17 cellular contexts compared by ENCODE assay signal in the genomic region with DNA sequence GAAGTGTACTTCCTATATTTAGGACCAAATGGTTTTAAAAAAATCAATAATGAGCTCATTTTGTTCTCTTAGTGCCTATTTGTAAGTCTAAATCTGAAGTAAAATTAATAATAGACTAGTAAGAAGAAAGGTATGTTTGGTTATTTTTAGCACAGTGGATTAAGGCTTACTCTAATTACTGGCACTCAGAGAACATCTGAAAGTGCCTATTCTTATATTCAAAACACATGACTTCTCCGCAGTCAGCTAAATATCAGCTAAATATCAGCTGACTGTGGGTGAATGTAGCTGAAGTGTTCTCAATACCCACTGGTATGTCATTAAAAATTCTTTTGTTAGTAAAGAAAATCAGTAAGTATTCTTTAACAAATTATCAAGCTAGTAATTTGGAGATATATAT. TPM values are rescaled to one million over a fixed set of nuclear protein-coding genes. Genes with fewer than 3 reads are reported as not detected.
DNase-seq lines count a peak whose midpoint lies in the region; ATAC-seq, FAIRE-seq and TF ChIP-seq lines count a peak whose summit lies in the region.
"Had no signal": no experiment of that assay in that cellular context is flagged by ENCODE, and none has a peak within 500 bp of the region (broad histone marks: within the 10 kb centered on the region; RNA-seq: fewer than 3 reads in every experiment).

No MANE protein-coding gene starts in this region.

- TF ChIP-seq CTCF in H1 (IDR thresholded peaks at IDR 0.05; ENCODE audit: control extremely low read depth in 1 of 3, insufficient read depth in 1 of 3, low read depth in 1 of 3, low read length in 3 of 3): no peak

- no peaks in the 10 kb centered on the region for H3K27me3 Mint-ChIP-seq in stimulated activated memory B cell treated with anti-CD40 and anti-IgM and Interleukin-4, amounts not matched to agents 10 μg/mL and 1 μg/mL and 100 μg/mL, for 72 hours

- peak; percentile 7 for DNase-seq in NCI-H1048 (lab: John Stamatoyannopoulos, UW)
- no peak for DNase-seq in H1 (ENCODE audit: low read depth in 1 of 2, low spot score in 2 of 2)
- no peak for DNase-seq in GDM1 (lab: John Stamatoyannopoulos, UW)
- no peak for DNase-seq in NCI-H2196 (lab: John Stamatoyannopoulos, UW; ENCODE audit: unreplicated experiment)
- no peak for DNase-seq in left colon
- DNase-seq: activated effector memory CD4-positive, alpha-beta T cell treated with Interleukin-2 at 50 U/mL for 16 hours; kidney; NCI-H2171 treated with DMSO at 0.1 percent for 48 hours; nucleus accumbens; T-helper 2 cell had no signal

- CTCF ChIA-PET in H1 (lab: Charles Lee; ENCODE audit: partially characterized antibody): interaction anchor here (1.0 to 2.8 kb wide), 10 partner anchors 12 to 597 kb away, joined by 3 to 10 read pairs (median 4); no protein-coding TSS in a partner anchor

- no peak overlapping the region for H3K23ac ChIP-seq in H1 (ENCODE audit: insufficient read length)

- intact Hi-C loops in left colon (cut with DNase I, micrococcal nuclease): no loop called here

- 64% methylated on average over 1 of the region's 1 CpG; no CpG with 5 or more reads in 1 of the 2 experiments for WGBS in H1 (ENCODE audit: extremely low coverage in 1 of 2, insufficient coverage in 1 of 2, insufficient read length in 1 of 2, insufficient replicate concordance in 2 of 2, low coverage in 1 of 2, low lambda C conversion rate in 2 of 2, missing lambda C conversion rate in 1 of 2), 2 experiments

- H3K36me3 Mint-ChIP-seq in stimulated activated memory B cell treated with anti-CD40 and anti-IgM and Interleukin-4, amounts not matched to agents 10 μg/mL and 1 μg/mL and 100 μg/mL, for 72 hours: peaks cover 29% of the 10 kb centered on the region

- peaks cover 28% of the 10 kb centered on the region for H3K4me1 Mint-ChIP-seq in stimulated activated memory B cell treated with anti-CD40 and anti-IgM and Interleukin-4, amounts not matched to agents 10 μg/mL and 1 μg/mL and 100 μg/mL, for 72 hours

- H3K4me3 ChIP-seq in H1 (ENCODE audit: extremely low read depth in 1 of 4, insufficient read depth in 2 of 4, low read depth in 3 of 4, low read length in 4 of 4) (peak overlapping the region in 1 of 4 experiments; percentile 99; a peak in 2 of 8 replicates), iPS-18a (ENCODE audit: low read length) (peak overlapping the region; percentile 6)

- TF ChIP-seq POLR2A in H1 (IDR thresholded peaks at IDR 0.05; ENCODE audit: control extremely low read depth in 1 of 2, low read depth in 2 of 2, low read length in 2 of 2): no peak

- H3K9ac ChIP-seq in H1 (replicated peaks in 1 of 4; ENCODE audit: extremely low read depth in 1 of 4, low read depth in 3 of 4, low read length in 3 of 4): no peak overlapping the region
- H3K9ac ChIP-seq in iPS-18a (ENCODE audit: low read length): peak overlapping the region; percentile 21

- no peak for FAIRE-seq in H1 (lab: Jason Lieb, UNC)
- FAIRE-seq: colon, endothelial cell of umbilical vein, GM18507, HepG2, kidney had no signal

- H2BK20ac ChIP-seq in H1 (ENCODE audit: low read length): no peak overlapping the region

- H3K9me3 ChIP-seq in H1 (ENCODE audit: insufficient read depth in 2 of 2, low read depth in 1 of 2, low read length in 1 of 2): no peaks in the 10 kb centered on the region
- H3K9me3 ChIP-seq in iPS-18a (ENCODE audit: control insufficient read depth, low read depth, low read length): no peaks in the 10 kb centered on the region

- peak overlapping the region; percentile 24 for H3K27ac Mint-ChIP-seq in stimulated activated memory B cell treated with anti-CD40 and anti-IgM and Interleukin-4, amounts not matched to agents 10 μg/mL and 1 μg/mL and 100 μg/mL, for 72 hours

- H4K20me1 ChIP-seq in H1 (replicated peaks in 1 of 2; ENCODE audit: control insufficient read depth in 1 of 2, insufficient read depth in 2 of 2, low read length in 2 of 2): peaks cover 2 to 9% of the 10 kb centered on the region in 2 experiments

- peak overlapping the region; percentile 21 to 84; a peak in 2 of 4 replicates for H3K4me2 ChIP-seq in H1 (ENCODE audit: insufficient read depth in 1 of 2, low read depth in 2 of 2, low read length in 2 of 2)

- no peaks in the 10 kb centered on the region for H3K79me1 ChIP-seq in H1 (ENCODE audit: low read depth, low read length)

- POLR2A ChIA-PET in H1 (lab: Charles Lee; ENCODE audit: partially characterized antibody): interaction anchor here (1.4 kb wide), 1 partner anchor 11 kb away, joined by 5 read pairs; no protein-coding TSS in a partner anchor

- no peak for TF ChIP-seq EP300 in H1 (IDR thresholded peaks at IDR 0.05; ENCODE audit: borderline replicate concordance in 1 of 2, low read depth in 2 of 2, low read length in 2 of 2)

- H2BK5ac ChIP-seq in H1 (ENCODE audit: low read depth, low read length): no peak overlapping the region

- H2BK120ac ChIP-seq in H1 (replicated peaks; ENCODE audit: low read depth, low read length): no peak overlapping the region

- H3K14ac ChIP-seq in H1 (ENCODE audit: insufficient read length): no peak overlapping the region

- no peak overlapping the region for H2BK12ac ChIP-seq in H1 (ENCODE audit: low read depth, low read length)

- peaks cover 0 to 4% (median 1%) of the 10 kb centered on the region in 4 experiments; a peak in 3 of 7 replicates for H3K4me1 ChIP-seq in H1 (replicated peaks in 1 of 4; ENCODE audit: control insufficient read depth in 3 of 4, insufficient read depth in 4 of 4, low read length in 3 of 4)
- peaks cover 48% of the 10 kb centered on the region for H3K4me1 ChIP-seq in iPS-18a (ENCODE audit: control insufficient read depth, low read depth, low read length)

- no peaks in the 10 kb centered on the region for H3K9me3 Mint-ChIP-seq in stimulated activated memory B cell treated with anti-CD40 and anti-IgM and Interleukin-4, amounts not matched to agents 10 μg/mL and 1 μg/mL and 100 μg/mL, for 72 hours
- H3K9me3 Mint-ChIP-seq: mesothelial cell of epicardium had no signal

- H3K56ac ChIP-seq in H1 (replicated peaks; ENCODE audit: insufficient read length, low read depth, low read length): no peak overlapping the region

- H2BK15ac ChIP-seq in H1 (ENCODE audit: low read length): no peak overlapping the region

- no peak overlapping the region for H2AK5ac ChIP-seq in H1 (ENCODE audit: low read depth, low read length)

- H3K23me2 ChIP-seq in H1 (ENCODE audit: low read depth, low read length): no peaks in the 10 kb centered on the region

- no peak overlapping the region for H3K18ac ChIP-seq in H1 (ENCODE audit: extremely low read depth, low read length)

- H3K36me3 ChIP-seq in H1 (ENCODE audit: control insufficient read depth in 2 of 4, insufficient read depth in 4 of 4, low read length in 3 of 4) (peaks cover 7 to 98% (median 24%) of the 10 kb centered on the region in 4 experiments), iPS-18a (ENCODE audit: control insufficient read depth, low read depth, low read length) (peaks cover 92% of the 10 kb centered on the region)

- H3K27me3 ChIP-seq in H1 (replicated peaks in 1 of 4; ENCODE audit: control insufficient read depth in 3 of 4, extremely low read depth in 1 of 4, insufficient read depth in 3 of 4, low read length in 3 of 4) (no peaks in the 10 kb centered on the region), iPS-18a (ENCODE audit: control insufficient read depth, insufficient read depth, low read length) (no peaks in the 10 kb centered on the region)

- H4K91ac ChIP-seq in H1 (replicated peaks; ENCODE audit: insufficient read length, low read length): no peak overlapping the region

- ATAC-seq in stimulated activated memory B cell treated with anti-CD40 and anti-IgM and Interleukin-4, amounts not matched to agents 10 μg/mL and 1 μg/mL and 100 μg/mL, for 72 hours: no peak
- ATAC-seq in left colon: no peak
- ATAC-seq: HepG2 had no signal

- no peak overlapping the region for H3K4ac ChIP-seq in H1 (replicated peaks; ENCODE audit: insufficient read length, low read depth, low read length)

- TF ChIP-seq RAD21 in H1 (IDR thresholded peaks at IDR 0.05 in 1 of 2, conservative IDR thresholded peaks at IDR 0.05 in 1 of 2; ENCODE audit: low read depth in 2 of 2, low read length in 2 of 2): no peak

- H3K79me2 ChIP-seq in H1 (ENCODE audit: control insufficient read depth in 1 of 2, insufficient read depth in 2 of 2, low read length in 2 of 2): peaks cover 7 to 100% of the 10 kb centered on the region in 2 experiments; a peak in 3 of 4 replicates

- no peak overlapping the region for H2AFZ ChIP-seq in H1 (ENCODE audit: low read length)

- H3K4me3 Mint-ChIP-seq in stimulated activated memory B cell treated with anti-CD40 and anti-IgM and Interleukin-4, amounts not matched to agents 10 μg/mL and 1 μg/mL and 100 μg/mL, for 72 hours: no peak overlapping the region
- H3K4me3 Mint-ChIP-seq: mesothelial cell of epicardium had no signal

- no peak overlapping the region for H4K8ac ChIP-seq in H1 (ENCODE audit: extremely low read depth, insufficient read depth, low read length)

- H3K27ac ChIP-seq in H1 (ENCODE audit: low read depth, low read length) (no peak overlapping the region), iPS-18a (ENCODE audit: low read length) (no peak overlapping the region)

- no peak overlapping the region for H4K5ac ChIP-seq in H1 (ENCODE audit: insufficient read length, low read depth, low read length)

TF ChIP-seq in H1, 55 proteins besides CTCF, POLR2A, EP300 and RAD21 (continues in another document):
- TF ChIP-seq SP4 (IDR thresholded peaks at IDR 0.05; ENCODE audit: low read length): no peak
- no peak for TF ChIP-seq CHD1 (IDR thresholded peaks at IDR 0.05; ENCODE audit: low read depth, low read length)
- no peak for TF ChIP-seq ASH2L (IDR thresholded peaks at IDR 0.05; ENCODE audit: low read length)

RNA-seq across cellular contexts. Expression of gene AP1S2, which starts 6.0 kb away (rescaled TPM):
- 230 and 237 TPM in 2 replicates for total RNA-seq in H1 (2021; fragmentation: NEBNext Ultra II Directional; extraction: Animal tissue kit (Norgen Biotek cat#: 25700))
- polyA plus RNA-seq in H1 (2011; rRNA removed): 41.3 and 88.2 TPM in 2 replicates
- 114 TPM for polyA plus RNA-seq in H1 (2011; cell fraction: cytosol; rRNA removed)
- polyA plus RNA-seq in H1 (2011; cell fraction: nucleus; rRNA removed): 36.2 TPM
- polyA plus RNA-seq in H1 (2012, experiment 1 of 2): 105 to 192 TPM (median 134 TPM) in 4 replicates
- 32.4 TPM for polyA plus RNA-seq in H1 (2012, experiment 2 of 2)
- polyA plus RNA-seq in H1 (2013, experiment 1 of 2): 128 TPM
- 123 TPM for polyA plus RNA-seq in H1 (2013, experiment 2 of 2)
- 53.8 and 103 TPM in 2 replicates for polyA minus RNA-seq in H1 (2011; rRNA and poly(A)+ RNA removed)
- 86.9 TPM for polyA minus RNA-seq in H1 (2011; cell fraction: cytosol; rRNA and poly(A)+ RNA removed)
- polyA minus RNA-seq in H1 (2011; cell fraction: nucleus; rRNA and poly(A)+ RNA removed): 109 TPM
- total RNA-seq in left colon: 10 to 100 TPM in 1 of 2 donors, 1 to 10 TPM in 1; 9.2 to 23.7 TPM

RNA-seq across cellular contexts. Expression of gene ZRSR2, which starts 58.3 kb away (rescaled TPM):
- 6.9 and 7.6 TPM in 2 replicates for total RNA-seq in H1 (2021; fragmentation: NEBNext Ultra II Directional; extraction: Animal tissue kit (Norgen Biotek cat#: 25700))
- polyA plus RNA-seq in H1 (2011; rRNA removed): 2.4 and 3.9 TPM in 2 replicates
- 6.4 TPM for polyA plus RNA-seq in H1 (2011; cell fraction: cytosol; rRNA removed)
- polyA plus RNA-seq in H1 (2011; cell fraction: nucleus; rRNA removed): 2.9 TPM
- 9.3 to 17.0 TPM (median 12.7 TPM) in 4 replicates for polyA plus RNA-seq in H1 (2012, experiment 1 of 2)
- 3.1 TPM for polyA plus RNA-seq in H1 (2012, experiment 2 of 2)
- 10.5 TPM for polyA plus RNA-seq in H1 (2013, experiment 1 of 2)
- polyA plus RNA-seq in H1 (2013, experiment 2 of 2): 9.5 TPM
- 2.3 and 2.5 TPM in 2 replicates for polyA minus RNA-seq in H1 (2011; rRNA and poly(A)+ RNA removed)
- 2.7 TPM for polyA minus RNA-seq in H1 (2011; cell fraction: cytosol; rRNA and poly(A)+ RNA removed)
- 5.1 TPM for polyA minus RNA-seq in H1 (2011; cell fraction: nucleus; rRNA and poly(A)+ RNA removed)
- total RNA-seq in left colon: 1 to 10 TPM; 8.6 to 9.1 TPM
